Comparison of ENCODE assay signal across 9 cellular contexts in genomic region chr12:1634590-1635191, GRCh38. TPM values are rescaled to one million over a fixed set of nuclear protein-coding genes. Genes with fewer than 3 reads are reported as not detected.
DNase-seq lines count a peak whose midpoint lies in the region; ATAC-seq and TF ChIP-seq lines count a peak whose summit lies in the region.
"Had no signal": no experiment of that assay in that cellular context is flagged by ENCODE, and none has a peak within 500 bp of the region (broad histone marks: within the 10 kb centered on the region; RNA-seq: fewer than 3 reads in every experiment).

No MANE protein-coding gene starts in this region.

- peaks cover 17% of the 10 kb centered on the region for H3K27me3 ChIP-seq in CD4-positive, alpha-beta memory T cell (ENCODE audit: insufficient read depth, low read length)
- H3K27me3 ChIP-seq in OCI-LY3 (ENCODE audit: low read depth, low read length) (0 out of 2 replicates have a peak, but pooled peaks cover 3% of the 10 kb centered on the region), fibroblast of lung (ENCODE audit: control insufficient read depth, insufficient read depth, low read length) (no peaks in the 10 kb centered on the region), suprapubic skin (no peaks in the 10 kb centered on the region)

- H4K20me1 ChIP-seq in OCI-LY3 (ENCODE audit: insufficient read depth, low read length) (no peaks in the 10 kb centered on the region), fibroblast of lung (ENCODE audit: control insufficient read depth, extremely low read depth, insufficient read depth, low read length) (no peaks in the 10 kb centered on the region)

- 44% methylated on average over 16 of the region's 16 CpGs for WGBS in suprapubic skin

- no peaks in the 10 kb centered on the region for H3K9me3 Mint-ChIP-seq in CD4-positive, alpha-beta memory T cell
- H3K9me3 Mint-ChIP-seq in activated T-cell treated with anti-CD3 and anti-CD28 coated beads, Interleukin-2, amount 50 U/mL, for 4 hours: no peaks in the 10 kb centered on the region
- H3K9me3 Mint-ChIP-seq in nephron: no peaks in the 10 kb centered on the region
- H3K9me3 Mint-ChIP-seq: IgD-negative memory B cell had no signal

- TF ChIP-seq POLR2A in suprapubic skin (IDR thresholded peaks at IDR 0.05): no peak

- H3K4me2 ChIP-seq in OCI-LY3 (ENCODE audit: low read length): no peak overlapping the region
- H3K4me2 ChIP-seq in fibroblast of lung (ENCODE audit: extremely low read depth, insufficient read depth, low read length): no peak overlapping the region

- H3K4me3 ChIP-seq in CD4-positive, alpha-beta memory T cell (ENCODE audit: low read length in 2 of 2): no peak overlapping the region
- H3K4me3 ChIP-seq in OCI-LY3 (ENCODE audit: low read length) (no peak overlapping the region), fibroblast of lung (replicated peaks in 1 of 4; ENCODE audit: control extremely low read depth in 1 of 4, insufficient read depth in 1 of 4, low read depth in 3 of 4, low read length in 4 of 4) (no peak overlapping the region), suprapubic skin (no peak overlapping the region)

- no peaks in the 10 kb centered on the region for H3K36me3 Mint-ChIP-seq in CD4-positive, alpha-beta memory T cell
- H3K36me3 Mint-ChIP-seq in activated T-cell treated with anti-CD3 and anti-CD28 coated beads, Interleukin-2, amount 50 U/mL, for 4 hours (ENCODE audit: insufficient read depth): no peaks in the 10 kb centered on the region
- peaks cover 20% of the 10 kb centered on the region for H3K36me3 Mint-ChIP-seq in nephron (ENCODE audit: low read depth)
- H3K36me3 Mint-ChIP-seq: IgD-negative memory B cell had no signal

- intact Hi-C loops in CD4-positive, alpha-beta memory T cell (cut with micrococcal nuclease): loop anchor here (1.0 kb wide), 2 partner anchors 157 to 306 kb away; no protein-coding TSS in a partner anchor

- H3K4me3 Mint-ChIP-seq in CD4-positive, alpha-beta memory T cell: no peak overlapping the region
- no peak overlapping the region for H3K4me3 Mint-ChIP-seq in activated T-cell treated with anti-CD3 and anti-CD28 coated beads, Interleukin-2, amount 50 U/mL, for 4 hours
- peak overlapping the region in 1 of 3 experiments; percentile 19 for H3K4me3 Mint-ChIP-seq in nephron

- no peaks in the 10 kb centered on the region for H3K9me3 ChIP-seq in CD4-positive, alpha-beta memory T cell (ENCODE audit: control insufficient read depth in 1 of 2, low read length in 2 of 2)
- H3K9me3 ChIP-seq in OCI-LY3 (ENCODE audit: insufficient read depth, low read length) (no peaks in the 10 kb centered on the region), fibroblast of lung (ENCODE audit: control insufficient read depth, insufficient read depth, low read depth, low read length) (no peaks in the 10 kb centered on the region), suprapubic skin (no peaks in the 10 kb centered on the region)

- peak; percentile 48 for ATAC-seq in HG02678 (IDR thresholded peaks at IDR 0.05; ENCODE audit: unreplicated experiment)
- peak; percentile 48 to 55 for ATAC-seq in activated T-cell treated with anti-CD3 and anti-CD28 coated beads, Interleukin-2, amount 50 U/mL, for 4 hours
- ATAC-seq in HG02852 (IDR thresholded peaks at IDR 0.05; ENCODE audit: unreplicated experiment): no peak

- H3K79me2 ChIP-seq in OCI-LY3 (ENCODE audit: low read length) (no peaks in the 10 kb centered on the region), fibroblast of lung (ENCODE audit: control insufficient read depth, insufficient read depth, low read length) (peaks cover 4% of the 10 kb centered on the region)

- no peak for TF ChIP-seq EP300 in suprapubic skin (IDR thresholded peaks at IDR 0.05)

- no peaks in the 10 kb centered on the region for H3K36me3 ChIP-seq in CD4-positive, alpha-beta memory T cell (ENCODE audit: insufficient read depth, low read length)
- H3K36me3 ChIP-seq in OCI-LY3 (replicated peaks; ENCODE audit: low read depth, low read length) (no peaks in the 10 kb centered on the region), fibroblast of lung (ENCODE audit: control insufficient read depth, insufficient read depth, low read length) (peaks cover 5% of the 10 kb centered on the region), suprapubic skin (peaks cover 3% of the 10 kb centered on the region)

- H3K4me1 ChIP-seq in CD4-positive, alpha-beta memory T cell (ENCODE audit: insufficient read depth, low read length): peaks cover 12% of the 10 kb centered on the region
- H3K4me1 ChIP-seq in OCI-LY3 (ENCODE audit: low read length) (peaks cover 7% of the 10 kb centered on the region), fibroblast of lung (ENCODE audit: control insufficient read depth, extremely low read depth, insufficient read depth, low read length) (peaks cover 3% of the 10 kb centered on the region), suprapubic skin (peaks cover 21% of the 10 kb centered on the region)

- no peak overlapping the region for H3K9ac ChIP-seq in OCI-LY3 (ENCODE audit: low read length)
- no peak overlapping the region for H3K9ac ChIP-seq in fibroblast of lung (ENCODE audit: insufficient read depth, low read length)

- no peak overlapping the region for H3K27ac Mint-ChIP-seq in CD4-positive, alpha-beta memory T cell
- H3K27ac Mint-ChIP-seq in nephron: no peak overlapping the region
- H3K27ac Mint-ChIP-seq: IgD-negative memory B cell had no signal

- no peak overlapping the region for H3K27ac ChIP-seq in CD4-positive, alpha-beta memory T cell (ENCODE audit: low read depth, low read length)
- H3K27ac ChIP-seq in OCI-LY3 (ENCODE audit: low read length) (no peak overlapping the region), fibroblast of lung (ENCODE audit: insufficient read depth, low read length) (no peak overlapping the region), suprapubic skin (no peak overlapping the region)

- POLR2A ChIA-PET in CD4-positive, alpha-beta memory T cell (lab: Charles Lee; ENCODE audit: partially characterized antibody): interaction anchor here (1.3 kb wide), 1 partner anchor 305 kb away, joined by 5 read pairs; no protein-coding TSS in a partner anchor

- H2AFZ ChIP-seq in OCI-LY3 (ENCODE audit: low read depth, low read length) (no peak overlapping the region), fibroblast of lung (ENCODE audit: low read length) (no peak overlapping the region)

- H3K27me3 Mint-ChIP-seq in CD4-positive, alpha-beta memory T cell: peaks cover 27 to 39% of the 10 kb centered on the region in 2 donors
- peaks cover 44% of the 10 kb centered on the region for H3K27me3 Mint-ChIP-seq in activated T-cell treated with anti-CD3 and anti-CD28 coated beads, Interleukin-2, amount 50 U/mL, for 4 hours (ENCODE audit: low read depth)
- H3K27me3 Mint-ChIP-seq in nephron (ENCODE audit: low read depth): peaks cover 40% of the 10 kb centered on the region

- peaks cover 5 to 15% (median 12%) of the 10 kb centered on the region in 4 donors for H3K4me1 Mint-ChIP-seq in CD4-positive, alpha-beta memory T cell
- H3K4me1 Mint-ChIP-seq in activated T-cell treated with anti-CD3 and anti-CD28 coated beads, Interleukin-2, amount 50 U/mL, for 4 hours (ENCODE audit: low read depth): peaks cover 9% of the 10 kb centered on the region
- peaks cover 28% of the 10 kb centered on the region for H3K4me1 Mint-ChIP-seq in nephron

- DNase-seq in CD4-positive, alpha-beta memory T cell: peak in 4 of 5 donors; percentile 36 to 46 (median 40)
- peak; percentile 54 for DNase-seq in activated T-cell treated with anti-CD3 and anti-CD28 coated beads, Interleukin-2, amount 50 U/mL, for 4 hours
- DNase-seq in fibroblast of lung (ENCODE audit: low read depth in 2 of 2): peak; percentile 57 to 76
- peak; percentile 80 to 89 for DNase-seq in suprapubic skin (ENCODE audit: low spot score in 2 of 2)

- CTCF ChIA-PET in CD4-positive, alpha-beta memory T cell (lab: Charles Lee; ENCODE audit: partially characterized antibody): interaction anchor here (0.6 to 4.0 kb wide), 26 partner anchors 9 to 517 kb away, joined by 3 to 38 read pairs (median 6); no protein-coding TSS in a partner anchor

- TF ChIP-seq CTCF in OCI-LY3 (IDR thresholded peaks at IDR 0.05; ENCODE audit: low read depth, low read length) (peak; percentile 81), fibroblast of lung (conservative IDR thresholded peaks at IDR 0.05 in 1 of 2, IDR thresholded peaks at IDR 0.05 in 1 of 2; ENCODE audit: low read depth in 1 of 2, low read length in 2 of 2) (peak; percentile 73 to 95), nephron (IDR thresholded peaks at IDR 0.05; ENCODE audit: unreplicated experiment in 3 of 3) (peak; percentile 71 to 76 (median 76)), suprapubic skin (IDR thresholded peaks at IDR 0.05) (peak; percentile 37 to 84)

RNA-seq across cellular contexts. Expression of gene WNT5B, which starts 5.7 kb away (rescaled TPM):
- under 1 TPM in 1 of 2 experiments, not detected in 1; 0.17 TPM for total RNA-seq in CD4-positive, alpha-beta memory T cell
- polyA plus RNA-seq in CD4-positive, alpha-beta memory T cell: under 1 TPM in 1 of 2 donors, not detected in 1; 0.61 TPM
- under 1 TPM in 1 of 3 donors, not detected in 2; 0.13 TPM for total RNA-seq in activated T-cell treated with anti-CD3 and anti-CD28 coated beads, Interleukin-2, amount 50 U/mL, for 4 hours
- 40.3 and 105 TPM in 2 replicates for total RNA-seq in fibroblast of lung
- polyA plus RNA-seq in fibroblast of lung: 46.9 and 86.1 TPM in 2 replicates
- 61.7 and 116 TPM in 2 replicates for polyA plus RNA-seq in fibroblast of lung (2012)
- polyA minus RNA-seq in fibroblast of lung (ENCODE audit: low replicate concordance): 62.7 and 175 TPM in 2 replicates
- total RNA-seq in suprapubic skin: 10 to 100 TPM in 1 of 4 donors, 1 to 10 TPM in 3; 7.3 to 12.8 (median 8.3) TPM

RNA-seq across cellular contexts. Expression of gene FBXL14, which starts 40.3 kb away (rescaled TPM):
- total RNA-seq in CD4-positive, alpha-beta memory T cell: 10 to 100 TPM; 41.6 to 43.4 TPM
- 10 to 100 TPM; 14.6 to 29.2 TPM for polyA plus RNA-seq in CD4-positive, alpha-beta memory T cell
- 10 to 100 TPM; 22.8 to 25.2 (median 23.7) TPM for total RNA-seq in activated T-cell treated with anti-CD3 and anti-CD28 coated beads, Interleukin-2, amount 50 U/mL, for 4 hours
- total RNA-seq in fibroblast of lung (6.4 TPM in 2 replicates), suprapubic skin (10 to 100 TPM in 1 of 4 donors, 1 to 10 TPM in 3; 5.4 to 12.4 (median 7.6) TPM)
- 2.6 and 3.7 TPM in 2 replicates for polyA plus RNA-seq in fibroblast of lung
- 3.0 and 4.7 TPM in 2 replicates for polyA plus RNA-seq in fibroblast of lung (2012)
- 5.9 and 6.7 TPM in 2 replicates for polyA minus RNA-seq in fibroblast of lung (ENCODE audit: low replicate concordance)

RNA-seq across cellular contexts. Expression of gene ADIPOR2, which starts 56.2 kb away (rescaled TPM):
- total RNA-seq in CD4-positive, alpha-beta memory T cell: 10 to 100 TPM; 35.7 to 36.2 TPM
- 1 to 10 TPM; 1.8 to 3.5 TPM for polyA plus RNA-seq in CD4-positive, alpha-beta memory T cell
- total RNA-seq in activated T-cell treated with anti-CD3 and anti-CD28 coated beads, Interleukin-2, amount 50 U/mL, for 4 hours: 10 to 100 TPM; 45.0 to 54.2 (median 46.8) TPM
- total RNA-seq in fibroblast of lung: 29.8 and 46.1 TPM in 2 replicates
- 33.5 and 43.1 TPM in 2 replicates for polyA plus RNA-seq in fibroblast of lung
- 36.1 and 43.0 TPM in 2 replicates for polyA plus RNA-seq in fibroblast of lung (2012)
- polyA minus RNA-seq in fibroblast of lung (ENCODE audit: low replicate concordance): 35.0 and 51.8 TPM in 2 replicates
- 10 to 100 TPM; 40.3 to 47.9 (median 43.4) TPM for total RNA-seq in suprapubic skin
